ENCODE assay signal across 6 cellular contexts in genomic region chr17:8189041-8189710, GRCh38.
DNase-seq lines count a peak whose midpoint lies in the region; ATAC-seq lines count a peak whose summit lies in the region.

No MANE protein-coding gene starts in this region.

- peak overlapping the region; percentile 91 for H3K27ac ChIP-seq in layer of hippocampus (ENCODE audit: low read depth, low read length)

- peak; percentile 69 for DNase-seq in activated CD8-positive, alpha-beta memory T cell treated with anti-CD3 and anti-CD28 coated beads for 24 hours
- no peak for DNase-seq in AML-193 (lab: John Stamatoyannopoulos, UW)

- no peaks in the 10 kb centered on the region for H3K27me3 ChIP-seq in layer of hippocampus (ENCODE audit: control insufficient read depth, insufficient read depth, low read length)

- ATAC-seq in GM18498 (IDR thresholded peaks at IDR 0.05; ENCODE audit: unreplicated experiment), result peak; percentile 0
- ATAC-seq in GM19035 (IDR thresholded peaks at IDR 0.05; ENCODE audit: unreplicated experiment), result no peak
- no peak for ATAC-seq in HG03565 (IDR thresholded peaks at IDR 0.05; ENCODE audit: unreplicated experiment)
